In genomic region chr20:42007251-42007650, GRCh38 we compare ENCODE assay signal across 28 cellular contexts.
DNase-seq lines count a peak whose midpoint lies in the region; ATAC-seq, FAIRE-seq and TF ChIP-seq lines count a peak whose summit lies in the region.
"Had no signal": no experiment of that assay in that cellular context is flagged by ENCODE, and none has a peak within 500 bp of the region (broad histone marks: within the 10 kb centered on the region; RNA-seq: fewer than 3 reads in every experiment).

No MANE protein-coding gene starts in this region.

- H3K4me3 Mint-ChIP-seq in activated CD4-positive, alpha-beta T cell treated with anti-CD3 and anti-CD28 coated beads, Interleukin-2, amount 10 ng/mL, durations not matched to agents 24 days and 14 days, result no peak overlapping the region
- H3K4me3 Mint-ChIP-seq: CD14-positive monocyte; CD4-positive, alpha-beta memory T cell; CD4-positive, CD25-positive, alpha-beta regulatory T cell; CD8-positive, alpha-beta memory T cell had no signal

- no peak for TF ChIP-seq RAD21 in A549 (conservative IDR thresholded peaks at IDR 0.05 in 1 of 2, IDR thresholded peaks at IDR 0.05 in 1 of 2)

- H3K9me3 ChIP-seq in A549, result no peaks in the 10 kb centered on the region
- H3K9me3 ChIP-seq in esophagus muscularis mucosa, result no peaks in the 10 kb centered on the region
- no peaks in the 10 kb centered on the region for H3K9me3 ChIP-seq in upper lobe of right lung
- H3K9me3 ChIP-seq: BE2C had no signal

- 21% methylated on average over 4 of the region's 4 CpGs for WGBS in A549 (ENCODE audit: missing lambda C conversion rate)
- 69% methylated on average over 4 of the region's 4 CpGs for WGBS in esophagus muscularis mucosa

- POLR2A ChIA-PET in A549 (lab: Yijun Ruan, JAX), result no interaction called here

- H3K27me3 ChIP-seq in bronchial epithelial cell (ENCODE audit: control insufficient read depth, insufficient read depth, low read length), result no peaks in the 10 kb centered on the region
- peaks cover 0 to 13% (median 0%) of the 10 kb centered on the region in 4 donors for H3K27me3 ChIP-seq in esophagus muscularis mucosa
- peaks cover 8% of the 10 kb centered on the region for H3K27me3 ChIP-seq in upper lobe of right lung
- H3K27me3 ChIP-seq: BE2C, BLaER1 had no signal

- TF ChIP-seq POLR2A in A549 (IDR thresholded peaks at IDR 0.05; ENCODE audit: low read length) (no peak), esophagus muscularis mucosa (IDR thresholded peaks at IDR 0.05; ENCODE audit: low read depth) (no peak)

- intact Hi-C loops in activated CD4-positive, alpha-beta T cell treated with anti-CD3 and anti-CD28 coated beads, Interleukin-2, amount 10 ng/mL, durations not matched to agents 24 days and 14 days (cut with micrococcal nuclease), result no loop called here
- intact Hi-C loops in esophagus muscularis mucosa (cut with DNase I), result no loop called here
- intact Hi-C loops in upper lobe of right lung (cut with DNase I), result no loop called here

- no peak overlapping the region for H3K4me2 ChIP-seq in A549
- H3K4me2 ChIP-seq: BLaER1 had no signal

- no peak overlapping the region for H3K27ac Mint-ChIP-seq in activated CD4-positive, alpha-beta T cell treated with anti-CD3 and anti-CD28 coated beads, Interleukin-2, amount 10 ng/mL, durations not matched to agents 24 days and 14 days
- H3K27ac Mint-ChIP-seq: CD14-positive monocyte; CD4-positive, alpha-beta memory T cell; CD4-positive, CD25-positive, alpha-beta regulatory T cell; CD8-positive, alpha-beta memory T cell had no signal

- no peaks in the 10 kb centered on the region for H3K27me3 Mint-ChIP-seq in activated CD4-positive, alpha-beta T cell treated with anti-CD3 and anti-CD28 coated beads, Interleukin-2, amount 10 ng/mL, durations not matched to agents 24 days and 14 days
- H3K27me3 Mint-ChIP-seq: CD4-positive, alpha-beta memory T cell had no signal

- FAIRE-seq in A549 (lab: Jason Lieb, UNC), result no peak
- peak; percentile 50 for FAIRE-seq in bronchial epithelial cell (lab: Jason Lieb, UNC)
- FAIRE-seq: GM12878, GM12892, GM18507, GM19239 had no signal

- H3K4me1 ChIP-seq in A549 (no peaks in the 10 kb centered on the region), esophagus muscularis mucosa (no peaks in the 10 kb centered on the region), upper lobe of right lung (no peaks in the 10 kb centered on the region)
- H3K4me1 ChIP-seq: BE2C, BLaER1 had no signal

- DNase-seq in activated CD4-positive, alpha-beta T cell treated with anti-CD3 and anti-CD28 coated beads, Interleukin-2, amount 10 ng/mL, durations not matched to agents 24 days and 14 days, result peak; percentile 21
- DNase-seq in activated CD4-positive, alpha-beta T cell treated with anti-CD3 and anti-CD28 coated beads for 1 hour, result no peak
- DNase-seq in A549 (ENCODE audit: low read depth in 1 of 2, low spot score in 1 of 2), result no peak
- no peak for DNase-seq in bronchial epithelial cell (ENCODE audit: low read depth)
- peak; percentile 75 for DNase-seq in esophagus muscularis mucosa (ENCODE audit: extremely low spot score)
- no peak for DNase-seq in NCI-H1930 (lab: John Stamatoyannopoulos, UW)
- DNase-seq in upper lobe of right lung, result no peak
- DNase-seq: ACHN; BE2C; C1 segment of cervical spinal cord; CD4-positive, alpha-beta memory T cell; CD4-positive, CD25-positive, alpha-beta regulatory T cell; CD8-positive, alpha-beta memory T cell; COR-L47; DMS 273 treated with DMSO at 0.1 percent for 48 hours; DMS153; DMS53; DMS79; DND-41; EL; GDM1 had no signal

- no peak for ATAC-seq in A549
- ATAC-seq in upper lobe of right lung, result no peak
- ATAC-seq: GM12878 had no signal

- H3K27ac ChIP-seq in A549 (no peak overlapping the region), esophagus muscularis mucosa (replicated peaks in 1 of 4) (no peak overlapping the region), upper lobe of right lung (no peak overlapping the region)
- H3K27ac ChIP-seq: 22Rv1, BLaER1 had no signal

- H3K4me3 ChIP-seq in A549 (no peak overlapping the region), bronchial epithelial cell (ENCODE audit: low read depth, low read length) (no peak overlapping the region), esophagus muscularis mucosa (no peak overlapping the region), upper lobe of right lung (no peak overlapping the region)
- H3K4me3 ChIP-seq: BLaER1, GM12878 had no signal

- H3K9me3 Mint-ChIP-seq in activated CD4-positive, alpha-beta T cell treated with anti-CD3 and anti-CD28 coated beads, Interleukin-2, amount 10 ng/mL, durations not matched to agents 24 days and 14 days, result peaks cover 6% of the 10 kb centered on the region

- no peaks in the 10 kb centered on the region for H3K4me1 Mint-ChIP-seq in activated CD4-positive, alpha-beta T cell treated with anti-CD3 and anti-CD28 coated beads, Interleukin-2, amount 10 ng/mL, durations not matched to agents 24 days and 14 days
- H3K4me1 Mint-ChIP-seq: CD14-positive monocyte; CD4-positive, alpha-beta memory T cell; CD4-positive, CD25-positive, alpha-beta regulatory T cell; CD8-positive, alpha-beta memory T cell had no signal

- TF ChIP-seq CTCF in A549 (IDR thresholded peaks at IDR 0.05) (no peak), bronchial epithelial cell (IDR thresholded peaks at IDR 0.05; ENCODE audit: insufficient read depth, low read length, severe bottlenecking) (no peak), esophagus muscularis mucosa (IDR thresholded peaks at IDR 0.05) (no peak), upper lobe of right lung (IDR thresholded peaks at IDR 0.05) (no peak)

- CTCF ChIA-PET in A549 (lab: Yijun Ruan, JAX), result interaction anchor here (0.6 to 1.4 kb wide), 2 partner anchors 9 to 17 kb away, joined by 3 to 4 read pairs; no protein-coding TSS in a partner anchor

- no peaks in the 10 kb centered on the region for H3K36me3 ChIP-seq in bronchial epithelial cell (ENCODE audit: control insufficient read depth, insufficient read depth, low read length)
- H3K36me3 ChIP-seq in esophagus muscularis mucosa, result no peaks in the 10 kb centered on the region
- no peaks in the 10 kb centered on the region for H3K36me3 ChIP-seq in upper lobe of right lung
- H3K36me3 ChIP-seq: BE2C, BLaER1 had no signal

- no peaks in the 10 kb centered on the region for H3K36me3 Mint-ChIP-seq in activated CD4-positive, alpha-beta T cell treated with anti-CD3 and anti-CD28 coated beads, Interleukin-2, amount 10 ng/mL, durations not matched to agents 24 days and 14 days (ENCODE audit: low read depth)
- H3K36me3 Mint-ChIP-seq: CD14-positive monocyte; CD4-positive, alpha-beta memory T cell; CD4-positive, CD25-positive, alpha-beta regulatory T cell; CD8-positive, alpha-beta memory T cell had no signal

- TF ChIP-seq EP300 in A549 (IDR thresholded peaks at IDR 0.05), result no peak
- TF ChIP-seq EP300 in esophagus muscularis mucosa (IDR thresholded peaks at IDR 0.05), result no peak

TF ChIP-seq in A549, 52 proteins besides CTCF, POLR2A, EP300 and RAD21:
- no peak for TF ChIP-seq BCL3 (IDR thresholded peaks at IDR 0.05)
- TF ChIP-seq MAFK (IDR thresholded peaks at IDR 0.05; ENCODE audit: partially characterized antibody), result peak; percentile 29

Comparison
In these comparisons a context has a peak if more than half of its experiments do, and no peak if none do; other contexts are left out.
1. DNase-seq: peak in activated CD4-positive, alpha-beta T cell treated with anti-CD3 and anti-CD28 coated beads, Interleukin-2, amount 10 ng/mL, durations not matched to agents 24 days and 14 days (single experiment) and esophagus muscularis mucosa (single experiment); none in activated CD4-positive, alpha-beta T cell treated with anti-CD3 and anti-CD28 coated beads for 1 hour (single experiment), A549 (0 of 2), bronchial epithelial cell (single experiment), NCI-H1930 (0 of 2) and upper lobe of right lung (single experiment).